In the genomic region with DNA sequence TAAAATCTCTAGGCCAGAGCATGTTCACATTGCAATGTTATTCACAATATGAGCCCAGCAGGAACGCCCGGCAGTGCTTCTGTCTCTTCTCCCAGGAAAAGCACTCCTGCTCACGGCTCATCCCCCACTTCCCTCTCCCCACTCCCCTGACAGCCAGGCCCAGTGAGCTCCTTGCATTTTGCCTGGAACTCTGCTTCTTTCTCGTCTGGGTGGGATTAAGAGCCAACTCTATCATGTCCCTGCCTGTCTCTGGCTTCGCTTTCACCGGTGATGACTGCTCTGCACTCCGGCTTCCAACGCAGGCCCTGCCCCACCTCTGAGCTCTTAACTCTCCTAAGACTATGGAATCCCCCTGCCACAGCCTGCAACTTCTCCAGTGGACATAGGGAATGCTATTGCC, we compare ENCODE assay signal across 19 cellular contexts.
"Had no signal": no experiment of that assay in that cellular context is flagged by ENCODE, and none has a peak within 500 bp of the region (broad histone marks: within the 10 kb centered on the region; RNA-seq: fewer than 3 reads in every experiment).

No MANE protein-coding gene starts in this region.

- H3K27ac ChIP-seq: left lung, pancreas had no signal

- DNase-seq: activated CD4-positive, alpha-beta T cell treated with anti-CD3 and anti-CD28 coated beads, Interleukin-2, amount 10 ng/mL, durations not matched to agents 7 days and 5 days; activated CD4-positive, CD25-positive, alpha-beta regulatory T cell; activated CD8-positive, alpha-beta memory T cell treated with anti-CD3 and anti-CD28 coated beads for 24 hours; activated naive CD4-positive, alpha-beta T cell; activated naive CD8-positive, alpha-beta T cell treated with anti-CD3 and anti-CD28 coated beads, Interleukin-2, amount 10 ng/mL, durations not matched to agents 7 days and 5 days; dermis blood vessel endothelial cell; erythroblast; kidney; left lung; pancreas; retina; stimulated activated CD4-positive, alpha-beta T cell treated with anti-CD3 and anti-CD28 coated beads, Interleukin-15, amount 100 ng/mL, for 24 hours; stimulated activated CD4-positive, alpha-beta T cell treated with anti-CD3 and anti-CD28 coated beads, Interleukin-4, amount 100 ng/mL, for 24 hours; stimulated activated naive CD4-positive, alpha-beta T cell treated with Interleukin-2 at 50 U/mL for 16 hours; substantia nigra; trophoblast cell had no signal

- H3K4me3 ChIP-seq: left lung, pancreas had no signal

- H3K27ac Mint-ChIP-seq: activated CD4-positive, alpha-beta T cell treated with anti-CD3 and anti-CD28 coated beads, Interleukin-2, amount 10 ng/mL, durations not matched to agents 7 days and 5 days; activated naive CD8-positive, alpha-beta T cell treated with anti-CD3 and anti-CD28 coated beads, Interleukin-2, amount 10 ng/mL, durations not matched to agents 7 days and 5 days; memory B cell; nephron; T-helper 2 cell treated with Interferon-gamma antibody and Interleukin-4, amounts not matched to agents 5 μg/mL and 100 μg/mL, for 36 hours had no signal

- H3K4me1 Mint-ChIP-seq: nephron had no signal

- H3K36me3 Mint-ChIP-seq: activated naive CD8-positive, alpha-beta T cell treated with anti-CD3 and anti-CD28 coated beads, Interleukin-2, amount 10 ng/mL, durations not matched to agents 7 days and 5 days had no signal

- H3K27me3 ChIP-seq: pancreas had no signal

- H3K9me3 ChIP-seq: left lung, pancreas had no signal

- H3K9me3 Mint-ChIP-seq: activated CD4-positive, alpha-beta T cell treated with anti-CD3 and anti-CD28 coated beads, Interleukin-2, amount 10 ng/mL, durations not matched to agents 7 days and 5 days; activated naive CD8-positive, alpha-beta T cell treated with anti-CD3 and anti-CD28 coated beads, Interleukin-2, amount 10 ng/mL, durations not matched to agents 7 days and 5 days; memory B cell; nephron; T-helper 2 cell treated with Interferon-gamma antibody and Interleukin-4, amounts not matched to agents 5 μg/mL and 100 μg/mL, for 36 hours had no signal

- H3K36me3 ChIP-seq: left lung, pancreas had no signal

- H3K4me3 Mint-ChIP-seq: activated CD4-positive, alpha-beta T cell treated with anti-CD3 and anti-CD28 coated beads, Interleukin-2, amount 10 ng/mL, durations not matched to agents 7 days and 5 days; activated naive CD8-positive, alpha-beta T cell treated with anti-CD3 and anti-CD28 coated beads, Interleukin-2, amount 10 ng/mL, durations not matched to agents 7 days and 5 days; memory B cell; nephron; T-helper 2 cell treated with Interferon-gamma antibody and Interleukin-4, amounts not matched to agents 5 μg/mL and 100 μg/mL, for 36 hours had no signal
